Comparison of ENCODE assay signal across 1 cellular context in the genomic region with DNA sequence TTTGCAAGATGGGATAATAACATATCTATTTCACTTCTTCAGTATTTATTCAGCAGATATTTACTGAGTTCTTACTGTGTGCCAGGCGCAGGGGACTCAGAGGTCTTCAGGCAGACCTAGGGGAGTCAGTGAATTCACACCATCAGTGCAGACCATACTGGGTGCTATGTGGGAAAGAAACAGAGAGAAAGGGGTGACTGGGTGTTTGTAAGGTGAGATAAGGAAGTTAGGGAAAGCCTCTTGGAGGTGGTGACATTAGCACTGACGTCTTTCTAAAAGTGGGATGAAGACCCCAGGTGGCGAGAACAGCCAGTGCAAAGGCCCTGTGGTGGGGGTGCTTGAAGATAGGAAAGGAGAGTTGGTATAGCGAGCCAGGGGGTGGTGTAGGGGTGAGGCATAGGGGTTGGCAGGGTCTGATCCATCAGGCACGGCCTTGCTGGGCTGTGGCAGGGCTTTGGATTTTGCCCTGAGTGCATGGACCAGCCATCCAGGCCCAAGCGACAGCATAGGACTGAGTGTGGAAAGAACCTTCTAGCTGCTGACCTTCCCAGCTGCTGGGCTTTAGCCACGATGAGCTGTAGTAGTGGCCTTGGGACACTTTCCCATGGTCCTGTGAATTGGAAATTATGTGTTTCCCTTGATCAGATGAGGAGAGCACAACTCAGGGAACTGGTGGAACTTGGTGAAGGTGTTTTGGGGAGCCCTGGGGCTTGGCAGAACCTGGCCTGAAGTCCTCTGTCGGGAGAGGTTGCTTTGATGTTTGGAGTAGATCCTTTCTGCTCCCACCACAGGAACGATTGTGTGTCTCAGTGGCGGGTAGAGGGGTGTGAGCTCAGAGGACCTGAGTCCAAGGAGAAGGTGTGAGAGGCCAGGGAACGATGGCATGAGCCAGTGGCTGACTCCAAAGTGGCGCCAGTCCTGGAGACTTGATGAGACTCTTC.
TF ChIP-seq lines count a peak whose summit lies in the region.

No MANE protein-coding gene starts in this region.

TF ChIP-seq in K562, 482 proteins besides CTCF, POLR2A, EP300 and RAD21:
- TF ChIP-seq RBM25 (IDR thresholded peaks at IDR 0.05; ENCODE audit: low read depth, low read length, severe bottlenecking) (peak; percentile 79), NFIX (CRISPR knock-in tag; IDR thresholded peaks at IDR 0.05; ENCODE audit: low read depth) (no peak), ZKSCAN1 (IDR thresholded peaks at IDR 0.05; ENCODE audit: low read depth, low read length) (no peak), SMARCA5 (IDR thresholded peaks at IDR 0.05) (peak; percentile 69; the same call in 1 of the 2 replicates), KDM1A (IDR thresholded peaks at IDR 0.05) (peak; percentile 45 to 71; a peak in 3 of 4 replicates), BCOR (IDR thresholded peaks at IDR 0.05) (peak; percentile 90)
- TF ChIP-seq, protein P1, sequence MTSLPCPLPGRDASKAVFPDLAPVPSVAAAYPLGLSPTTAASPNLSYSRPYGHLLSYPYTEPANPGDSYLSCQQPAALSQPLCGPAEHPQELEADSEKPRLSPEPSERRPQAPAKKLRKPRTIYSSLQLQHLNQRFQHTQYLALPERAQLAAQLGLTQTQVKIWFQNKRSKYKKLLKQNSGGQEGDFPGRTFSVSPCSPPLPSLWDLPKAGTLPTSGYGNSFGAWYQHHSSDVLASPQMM (CRISPR knock-in tag; IDR thresholded peaks at IDR 0.05), result no peak
